ENCODE assay signal across 30 cellular contexts in the genomic region with DNA sequence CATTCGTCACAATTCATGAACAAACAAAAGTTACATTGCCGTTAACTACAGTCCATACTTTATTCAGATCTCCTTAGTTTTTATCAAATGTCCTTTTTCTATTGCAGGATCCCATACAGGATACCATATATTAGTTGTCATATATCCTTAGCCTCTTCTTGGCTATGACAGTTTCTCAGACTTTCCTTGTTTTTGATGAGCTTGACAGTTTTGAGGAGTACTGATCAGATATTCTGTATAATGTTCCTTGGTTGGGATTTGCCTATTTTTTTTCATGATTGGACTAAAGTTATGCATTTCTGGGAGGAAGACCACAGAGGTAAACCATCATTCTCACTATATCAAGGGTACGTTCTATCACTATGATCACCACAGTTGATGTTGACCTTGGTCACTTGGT. TPM values are rescaled to one million over a fixed set of nuclear protein-coding genes. Genes with fewer than 3 reads are reported as not detected.
"Had no signal": no experiment of that assay in that cellular context is flagged by ENCODE, and none has a peak within 500 bp of the region (broad histone marks: within the 10 kb centered on the region; RNA-seq: fewer than 3 reads in every experiment).

No MANE protein-coding gene starts in this region.

- H3K4me1 ChIP-seq: neural progenitor cell, parathyroid adenoma, psoas muscle, spleen, suprapubic skin, testis, tibial artery, transverse colon, upper lobe of right lung, vagina had no signal

- DNase-seq: naive B cell; naive thymus-derived CD8-positive, alpha-beta T cell; occipital lobe; ovary; posterior cingulate gyrus; psoas muscle; right cardiac atrium; spleen; stimulated activated CD4-positive, alpha-beta T cell treated with anti-CD3 and anti-CD28 coated beads, Interleukin-12 subunit alpha, Interleukin-12 subunit beta, amount 100 ng/mL, for 4 hours; stimulated activated CD4-positive, alpha-beta T cell treated with anti-CD3 and anti-CD28 coated beads, Interleukin-1b, Interleukin-23, amount 100 ng/mL, for 48 hours; stimulated activated CD4-positive, alpha-beta T cell treated with anti-CD3 and anti-CD28 coated beads, Interleukin-4, amount 100 ng/mL, for 1 hour; stimulated activated CD4-positive, alpha-beta T cell treated with anti-CD3 and anti-CD28 coated beads, Interleukin-4, amount 100 ng/mL, for 4 hours; stimulated activated CD8-positive, alpha-beta memory T cell treated with anti-CD3 and anti-CD28 coated beads, Interleukin-4, amount 100 ng/mL, for 48 hours; stimulated activated naive CD4-positive, alpha-beta T cell; stimulated activated naive CD8-positive, alpha-beta T cell treated with anti-CD3 and anti-CD28 coated beads, Interleukin-15, amount 100 ng/mL, for 72 hours; stimulated activated naive CD8-positive, alpha-beta T cell treated with anti-CD3 and anti-CD28 coated beads, Interleukin-15, Interleukin-2, amounts not matched to agents 100 U/mL and 50 U/mL, for 24 hours; substantia nigra; testis; tibial artery; transverse colon; upper lobe of right lung had no signal

- H3K4me2 ChIP-seq: neural progenitor cell had no signal

- H3K9ac ChIP-seq: neural progenitor cell, parathyroid adenoma had no signal

- H3K27ac ChIP-seq: neural progenitor cell, ovary, parathyroid adenoma, psoas muscle, skin epidermis, spleen, suprapubic skin, testis, tibial artery, transverse colon, upper lobe of right lung, vagina had no signal

- H3K27me3 ChIP-seq: neural progenitor cell, ovary, spleen, suprapubic skin, testis, tibial artery, transverse colon, upper lobe of right lung, vagina had no signal

- ATAC-seq: naive thymus-derived CD8-positive, alpha-beta T cell; psoas muscle; right cardiac atrium; sciatic nerve; stimulated activated memory B cell treated with anti-CD40 and anti-IgM and Interleukin-4, amounts not matched to agents 10 μg/mL and 1 μg/mL and 100 μg/mL, for 72 hours; stimulated activated naive CD8-positive, alpha-beta T cell treated with anti-CD3 and anti-CD28 coated beads, Interleukin-15, amount 100 ng/mL, for 72 hours; stimulated activated naive CD8-positive, alpha-beta T cell treated with anti-CD3 and anti-CD28 coated beads, Interleukin-15, Interleukin-2, amounts not matched to agents 100 U/mL and 50 U/mL, for 24 hours; upper lobe of right lung had no signal

- H3K79me2 ChIP-seq: parathyroid adenoma had no signal

- H3K36me3 ChIP-seq: neural progenitor cell, ovary, spleen, suprapubic skin, tibial artery, transverse colon, upper lobe of right lung, vagina had no signal

- H3K9me3 ChIP-seq: ovary, psoas muscle, spleen, suprapubic skin, testis, tibial artery, transverse colon, upper lobe of right lung, vagina had no signal

- H2AFZ ChIP-seq: neural progenitor cell, parathyroid adenoma had no signal

- H3K4me3 ChIP-seq: neural progenitor cell, ovary, psoas muscle, skin epidermis, smooth muscle cell, spleen, suprapubic skin, testis, tibial artery, transverse colon, upper lobe of right lung, vagina had no signal

RNA-seq across cellular contexts. Expression of gene LINGO2, which starts 12.8 kb away (rescaled TPM):
- total RNA-seq: naive thymus-derived CD8-positive, alpha-beta T cell; osteoblast; sciatic nerve; upper lobe of right lung had no signal
- polyA plus RNA-seq: psoas muscle, right cardiac atrium had no signal
